Comparison of ENCODE assay signal across 9 cellular contexts in genomic region chr1:28512058-28512611, GRCh38. TPM values are rescaled to one million over a fixed set of nuclear protein-coding genes. Genes with fewer than 3 reads are reported as not detected.
A peak's percentile ranks its signal among the peaks of the same experiment; 100 is the strongest.
DNase-seq lines count a peak whose midpoint lies in the region; ATAC-seq, FAIRE-seq and TF ChIP-seq lines count a peak whose summit lies in the region.
"Had no signal": no experiment of that assay in that cellular context is flagged by ENCODE, and none has a peak within 500 bp of the region (broad histone marks: within the 10 kb centered on the region; RNA-seq: fewer than 3 reads in every experiment).

No MANE protein-coding gene starts in this region.

- H2AFZ ChIP-seq in SU-DHL-6 (ENCODE audit: low read depth, low read length, severe bottlenecking): no peak overlapping the region
- H2AFZ ChIP-seq in endothelial cell of umbilical vein (ENCODE audit: low read depth, low read length): no peak overlapping the region

- CTCF ChIA-PET in A673 (lab: Charles Lee) (interaction anchor here (0.6 kb wide), 1 partner anchor 90 kb away, joined by 6 read pairs; no protein-coding TSS in a partner anchor), endothelial cell of umbilical vein (lab: Charles Lee) (interaction anchor here (0.7 to 2.1 kb wide), 3 partner anchors 69 to 108 kb away, joined by 3 to 5 read pairs (median 3); no protein-coding TSS in a partner anchor)

- DNase-seq in A673 (ENCODE audit: low spot score) (peak; percentile 62), endothelial cell of umbilical vein (ENCODE audit: low read depth, low spot score) (no peak), middle frontal gyrus (ENCODE audit: extremely low spot score, low spot score) (no peak), RPMI8226 (no peak), NCI-H1092 treated with DMSO at 0.1 percent for 48 hours (lab: John Stamatoyannopoulos, UW) (no peak)

- H3K4me2 ChIP-seq in SU-DHL-6 (ENCODE audit: low read depth, low read length, poor library complexity, severe bottlenecking) (peak overlapping the region; percentile 84), endothelial cell of umbilical vein (ENCODE audit: insufficient read depth, low read length) (no peak overlapping the region)

- POLR2A ChIA-PET in A673 (lab: Charles Lee; ENCODE audit: low non-redundant PET): interaction anchor here (0.7 kb wide), 2 partner anchors 38 to 397 kb away, joined by 3 read pairs; no protein-coding TSS in a partner anchor
- POLR2A ChIA-PET in endothelial cell of umbilical vein (lab: Charles Lee): interaction anchor here (0.6 to 0.7 kb wide), 2 partner anchors 74 to 922 kb away, joined by 3 to 4 read pairs; no protein-coding TSS in a partner anchor

- no peak for ATAC-seq in HG03280 (IDR thresholded peaks at IDR 0.05; ENCODE audit: unreplicated experiment)
- ATAC-seq: left lobe of liver had no signal

- intact Hi-C loops in A673 (cut with micrococcal nuclease; ENCODE audit: unreplicated experiment) (loop anchor here (10.0 kb wide), 2 partner anchors 97 to 267 kb away; no protein-coding TSS in a partner anchor), endothelial cell of umbilical vein (cut with micrococcal nuclease) (no loop called here)

- H3K36me3 ChIP-seq in A673 (ENCODE audit: insufficient read depth, low read length, poor library complexity, severe bottlenecking) (peaks cover 70% of the 10 kb centered on the region), SU-DHL-6 (ENCODE audit: low read length) (peaks cover 38% of the 10 kb centered on the region), endothelial cell of umbilical vein (ENCODE audit: control insufficient read depth in 2 of 2, extremely low read depth in 1 of 2, insufficient read depth in 2 of 2, low read length in 2 of 2) (peaks cover 30 to 31% of the 10 kb centered on the region in 2 experiments)

- FAIRE-seq in G401.6 (lab: Jason Lieb, UNC) (peak; percentile 50), endothelial cell of umbilical vein (lab: Jason Lieb, UNC) (no peak)

- H3K79me2 ChIP-seq in SU-DHL-6 (ENCODE audit: insufficient read depth, low read length): peaks cover 14% of the 10 kb centered on the region
- peaks cover 41% of the 10 kb centered on the region for H3K79me2 ChIP-seq in endothelial cell of umbilical vein (ENCODE audit: control insufficient read depth, insufficient read depth, low read length)

- H3K9ac ChIP-seq in SU-DHL-6 (ENCODE audit: low read length) (peak overlapping the region; percentile 21; the same call in 1 of the 2 replicates), endothelial cell of umbilical vein (replicated peaks; ENCODE audit: extremely low read depth, insufficient read depth, low read length) (no peak overlapping the region)

- no peaks in the 10 kb centered on the region for H3K9me2 ChIP-seq in SU-DHL-6 (replicated peaks; ENCODE audit: insufficient read depth, low read length)

- H3K9me3 ChIP-seq in A673 (ENCODE audit: low read depth, low read length, poor library complexity, severe bottlenecking): no peaks in the 10 kb centered on the region
- H3K9me3 ChIP-seq in SU-DHL-6 (ENCODE audit: insufficient read depth, low read length): no peaks in the 10 kb centered on the region
- H3K9me3 ChIP-seq in endothelial cell of umbilical vein (replicated peaks; ENCODE audit: control insufficient read depth, insufficient read depth, low read length): no peaks in the 10 kb centered on the region

- dilution Hi-C loops in endothelial cell of umbilical vein (cut with MboI; ENCODE audit: extremely low pct_ligation_motif_present, low sequenced_read_pairs): no loop called here

- H3K27me3 ChIP-seq in A673 (replicated peaks; ENCODE audit: insufficient read depth, low read depth, low read length, poor library complexity): no peaks in the 10 kb centered on the region
- H3K27me3 ChIP-seq in SU-DHL-6 (ENCODE audit: low read length): no peaks in the 10 kb centered on the region
- no peaks in the 10 kb centered on the region for H3K27me3 ChIP-seq in endothelial cell of umbilical vein (ENCODE audit: control insufficient read depth in 2 of 2, insufficient read depth in 2 of 2, low read length in 2 of 2)

- peak; percentile 87 for TF ChIP-seq POLR2A in endothelial cell of umbilical vein (IDR thresholded peaks at IDR 0.05; ENCODE audit: low read depth, low read length)

- peak overlapping the region; percentile 85 for H3K4me3 ChIP-seq in A673 (ENCODE audit: low read depth, low read length, poor library complexity, severe bottlenecking)
- no peak overlapping the region for H3K4me3 ChIP-seq in SU-DHL-6 (ENCODE audit: insufficient read depth, low read length, poor library complexity, severe bottlenecking)
- no peak overlapping the region for H3K4me3 ChIP-seq in endothelial cell of umbilical vein (replicated peaks in 1 of 3; ENCODE audit: insufficient read depth in 1 of 3, low read depth in 1 of 3, low read length in 3 of 3)

- TF ChIP-seq CTCF in A673 (conservative IDR thresholded peaks at IDR 0.05; ENCODE audit: low read depth, low read length) (no peak), SU-DHL-6 (IDR thresholded peaks at IDR 0.05; ENCODE audit: insufficient read depth, low read length, poor library complexity, severe bottlenecking) (no peak), endothelial cell of umbilical vein (IDR thresholded peaks at IDR 0.05; ENCODE audit: extremely low read depth in 1 of 2, insufficient read depth in 1 of 2, low read depth in 1 of 2, low read length in 2 of 2) (no peak)

- peak overlapping the region; percentile 60 for H3K27ac ChIP-seq in A673 (ENCODE audit: low read depth, low read length, poor library complexity, severe bottlenecking)
- peak overlapping the region; percentile 96 for H3K27ac ChIP-seq in SU-DHL-6 (ENCODE audit: low read depth, low read length)
- no peak overlapping the region for H3K27ac ChIP-seq in endothelial cell of umbilical vein (ENCODE audit: insufficient read depth, low read depth, low read length)

- peaks cover 96% of the 10 kb centered on the region for H3F3A ChIP-seq in SU-DHL-6 (ENCODE audit: insufficient read depth)

- peaks cover 13% of the 10 kb centered on the region for H3K4me1 ChIP-seq in A673 (ENCODE audit: insufficient read depth, low read length, poor library complexity, severe bottlenecking)
- H3K4me1 ChIP-seq in endothelial cell of umbilical vein (ENCODE audit: control insufficient read depth, extremely low read depth, insufficient read depth, low read length): peaks cover 34% of the 10 kb centered on the region

- no peaks in the 10 kb centered on the region for H4K20me1 ChIP-seq in SU-DHL-6 (ENCODE audit: low read depth, low read length)
- no peaks in the 10 kb centered on the region for H4K20me1 ChIP-seq in endothelial cell of umbilical vein (replicated peaks; ENCODE audit: control insufficient read depth, extremely low read depth, insufficient read depth, low read length)

- no peaks in the 10 kb centered on the region for H3K9me1 ChIP-seq in endothelial cell of umbilical vein (replicated peaks; ENCODE audit: control insufficient read depth, extremely low read depth, insufficient read depth, low read length)

- BruUV-seq in A673 (replicated peaks; lab: Mats Ljungman, UMichigan) (no TSS peak), endothelial cell of umbilical vein (replicated peaks; lab: Mats Ljungman, UMichigan) (no TSS peak)

TF ChIP-seq in endothelial cell of umbilical vein, 7 proteins besides CTCF, POLR2A, EP300 and RAD21:
- no peak for TF ChIP-seq POLR2AphosphoS5 (IDR thresholded peaks at IDR 0.05; ENCODE audit: insufficient read depth, low read depth, low read length)
- TF ChIP-seq GATA2 (IDR thresholded peaks at IDR 0.05; ENCODE audit: insufficient read depth, insufficient read length, low read depth, low read length): no peak
- no peak for TF ChIP-seq FOS (IDR thresholded peaks at IDR 0.05; ENCODE audit: borderline replicate concordance, insufficient read depth, low read length)
- no peak for TF ChIP-seq MAX (IDR thresholded peaks at IDR 0.05; ENCODE audit: insufficient read depth, insufficient read length)
- TF ChIP-seq EZH2 (IDR thresholded peaks at IDR 0.05; ENCODE audit: borderline replicate concordance, low read depth, low read length, severe bottlenecking): no peak
- no peak for TF ChIP-seq MYC (IDR thresholded peaks at IDR 0.05; ENCODE audit: low read depth, low read length)
- TF ChIP-seq JUN (IDR thresholded peaks at IDR 0.05; ENCODE audit: borderline replicate concordance, insufficient read depth, insufficient read length, low read depth): no peak

RNA-seq across cellular contexts. Expression of gene RCC1, which starts 6.3 kb away (rescaled TPM):
- total RNA-seq in A673 (2021) (111 and 125 TPM in 2 replicates), endothelial cell of umbilical vein (72.7 and 77.7 TPM in 2 replicates)
- 28.7 and 37.1 TPM in 2 replicates for polyA plus RNA-seq in endothelial cell of umbilical vein
- 55.5 and 56.5 TPM in 2 replicates for polyA plus RNA-seq in endothelial cell of umbilical vein (2011; cell fraction: cytosol; rRNA removed)
- polyA plus RNA-seq in endothelial cell of umbilical vein (2011; cell fraction: nucleus; rRNA removed): 50.8 and 62.4 TPM in 2 replicates
- polyA plus RNA-seq in endothelial cell of umbilical vein (2012): 36.0 and 59.5 TPM in 2 replicates
- 39.1 and 81.3 TPM in 2 replicates for polyA minus RNA-seq in endothelial cell of umbilical vein
- polyA minus RNA-seq in endothelial cell of umbilical vein (2011; cell fraction: cytosol; rRNA and poly(A)+ RNA removed): 55.6 TPM
- polyA minus RNA-seq in endothelial cell of umbilical vein (2011; cell fraction: nucleus; rRNA and poly(A)+ RNA removed): 19.6 and 22.7 TPM in 2 replicates

RNA-seq across cellular contexts. Expression of gene TRNAU1AP, which starts 40.8 kb away (rescaled TPM):
- total RNA-seq in A673 (2021) (33.8 and 38.8 TPM in 2 replicates), endothelial cell of umbilical vein (46.2 and 49.0 TPM in 2 replicates)
- polyA plus RNA-seq in endothelial cell of umbilical vein: 31.5 and 32.7 TPM in 2 replicates
- polyA plus RNA-seq in endothelial cell of umbilical vein (2011; cell fraction: cytosol; rRNA removed): 37.3 and 37.6 TPM in 2 replicates
- polyA plus RNA-seq in endothelial cell of umbilical vein (2011; cell fraction: nucleus; rRNA removed): 69.7 and 70.4 TPM in 2 replicates
- polyA plus RNA-seq in endothelial cell of umbilical vein (2012): 26.7 and 48.7 TPM in 2 replicates
- 16.3 and 27.8 TPM in 2 replicates for polyA minus RNA-seq in endothelial cell of umbilical vein
- 12.3 TPM for polyA minus RNA-seq in endothelial cell of umbilical vein (2011; cell fraction: cytosol; rRNA and poly(A)+ RNA removed)
- polyA minus RNA-seq in endothelial cell of umbilical vein (2011; cell fraction: nucleus; rRNA and poly(A)+ RNA removed): 17.6 and 27.1 TPM in 2 replicates
